Comparison of ENCODE assay signal across 8 cellular contexts in the genomic region with DNA sequence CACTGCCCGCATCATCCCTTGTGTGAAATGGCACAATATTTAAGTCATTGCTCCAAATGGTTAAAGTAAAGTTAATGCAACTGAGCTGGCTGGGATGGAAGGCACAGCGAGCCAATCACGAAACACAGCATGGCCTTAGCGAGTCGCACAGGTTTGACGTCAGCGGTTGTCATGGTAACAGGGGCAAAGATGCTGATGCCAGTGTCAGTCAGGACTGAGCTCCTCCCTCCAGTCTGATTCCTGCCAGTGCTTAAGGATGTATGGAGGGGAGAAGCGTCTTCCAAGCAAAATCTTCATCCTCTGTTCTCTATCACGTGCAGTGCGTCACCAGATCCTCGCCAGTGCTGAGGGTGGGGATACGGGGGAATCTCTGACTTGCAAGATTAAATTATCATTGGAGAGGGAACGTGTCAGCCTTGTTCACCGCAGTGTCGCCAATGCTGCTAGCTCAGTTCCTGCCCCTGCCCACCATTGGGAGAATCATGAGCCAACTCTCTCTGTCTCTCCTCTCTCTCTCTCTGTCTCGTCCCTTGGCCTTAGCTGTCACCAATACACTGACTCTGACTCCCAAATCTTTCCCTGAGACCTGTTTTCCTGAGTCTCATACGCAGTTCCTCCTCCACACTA. TPM values are rescaled to one million over a fixed set of nuclear protein-coding genes. Genes with fewer than 3 reads are reported as not detected.
DNase-seq lines count a peak whose midpoint lies in the region; ATAC-seq and TF ChIP-seq lines count a peak whose summit lies in the region.

No MANE protein-coding gene starts in this region.

- in situ Hi-C loops in IMR-90 (cut with MboI; ENCODE audit: low sequenced_read_pairs), result no loop called here

- no peak for TF ChIP-seq CTCF in AG09309 (IDR thresholded peaks at IDR 0.05; ENCODE audit: control insufficient read depth, insufficient read depth, low read depth, low read length, missing control alignments)
- no peak for TF ChIP-seq CTCF in IMR-90 (conservative IDR thresholded peaks at IDR 0.05; ENCODE audit: low read depth, low read length)
- TF ChIP-seq CTCF in colonic mucosa (IDR thresholded peaks at IDR 0.05), result no peak
- no peak for TF ChIP-seq CTCF in uterus (IDR thresholded peaks at IDR 0.05)
- TF ChIP-seq CTCF in smooth muscle cell (IDR thresholded peaks at IDR 0.05; ENCODE audit: borderline replicate concordance, insufficient read depth, poor library complexity, severe bottlenecking), result no peak

- H4K8ac ChIP-seq in IMR-90 (ENCODE audit: low read depth in 2 of 2, low read length in 2 of 2), result peak overlapping the region; percentile 20 to 87; a peak in 3 of 4 replicates

- peak overlapping the region; percentile 3; the same call in 1 of the 2 replicates for H4K5ac ChIP-seq in IMR-90 (ENCODE audit: low read depth, low read length)

- H3K56ac ChIP-seq in IMR-90 (ENCODE audit: extremely low read depth, insufficient read depth, low read length), result no peak overlapping the region

- ATAC-seq in IMR-90 (ENCODE audit: low read depth) (peak; percentile 96), left colon (no peak)

- intact Hi-C loops in IMR-90 (cut with micrococcal nuclease) (no loop called here), colonic mucosa (cut with DNase I) (no loop called here), left colon (cut with DNase I, micrococcal nuclease) (no loop called here), uterus (cut with DNase I; ENCODE audit: low total_unique reads) (no loop called here)

- H3K79me2 ChIP-seq in smooth muscle cell (ENCODE audit: low read depth), result no peaks in the 10 kb centered on the region

- no peaks in the 10 kb centered on the region for H3K4me1 ChIP-seq in IMR-90 (ENCODE audit: control insufficient read depth, insufficient read depth, low read length)
- no peaks in the 10 kb centered on the region for H3K4me1 ChIP-seq in colonic mucosa
- no peaks in the 10 kb centered on the region for H3K4me1 ChIP-seq in uterus
- H3K4me1 ChIP-seq in smooth muscle cell (ENCODE audit: low read depth), result no peaks in the 10 kb centered on the region

- H2BK20ac ChIP-seq in IMR-90 (ENCODE audit: low read depth, low read length), result no peak overlapping the region

- H3K4me2 ChIP-seq in IMR-90 (ENCODE audit: low read depth, low read length) (peak overlapping the region; percentile 63), smooth muscle cell (no peak overlapping the region)

- H3K9me3 ChIP-seq in IMR-90 (ENCODE audit: control insufficient read depth, insufficient read depth, low read length), result no peaks in the 10 kb centered on the region
- no peaks in the 10 kb centered on the region for H3K9me3 ChIP-seq in colonic mucosa
- no peaks in the 10 kb centered on the region for H3K9me3 ChIP-seq in uterus
- H3K9me3 ChIP-seq in smooth muscle cell (replicated peaks; ENCODE audit: low read depth), result no peaks in the 10 kb centered on the region

- TF ChIP-seq POLR2A in IMR-90 (IDR thresholded peaks at IDR 0.05; ENCODE audit: low read depth, low read length) (no peak), uterus (IDR thresholded peaks at IDR 0.05) (no peak)

- no peak overlapping the region for H3K14ac ChIP-seq in IMR-90 (replicated peaks; ENCODE audit: low read depth, low read length)

- WGBS in IMR-90 (ENCODE audit: extremely low coverage in 2 of 2, insufficient read length in 1 of 2), 2 experiments, result 48% methylated on average over 11 of the region's 17 CpGs; no CpG with 5 or more reads in 1 of the 2 experiments
- 76% methylated on average over 17 of the region's 17 CpGs for WGBS in smooth muscle cell (ENCODE audit: low lambda C conversion rate)

- no peak overlapping the region for H2BK15ac ChIP-seq in IMR-90 (ENCODE audit: low read depth, low read length)

- H4K20me1 ChIP-seq in IMR-90 (ENCODE audit: insufficient read depth, low read length) (no peaks in the 10 kb centered on the region), smooth muscle cell (ENCODE audit: low read depth) (no peaks in the 10 kb centered on the region)

- H3K27me3 ChIP-seq in IMR-90 (ENCODE audit: control insufficient read depth, insufficient read depth, low read length) (no peaks in the 10 kb centered on the region), colonic mucosa (no peaks in the 10 kb centered on the region), uterus (no peaks in the 10 kb centered on the region), smooth muscle cell (ENCODE audit: low read depth) (no peaks in the 10 kb centered on the region)

- dilution Hi-C loops in IMR-90 (cut with HindIII; ENCODE audit: low sequenced_read_pairs, unreplicated experiment), result no loop called here

- H3K23ac ChIP-seq in IMR-90 (ENCODE audit: low read depth, low read length), result no peak overlapping the region

- peak overlapping the region; percentile 3; the same call in 1 of the 2 replicates for H2AK5ac ChIP-seq in IMR-90 (ENCODE audit: low read depth, low read length)

- no peaks in the 10 kb centered on the region for H3K36me3 ChIP-seq in IMR-90 (ENCODE audit: control insufficient read depth, insufficient read depth, low read length)
- H3K36me3 ChIP-seq in colonic mucosa, result no peaks in the 10 kb centered on the region
- H3K36me3 ChIP-seq in uterus, result no peaks in the 10 kb centered on the region
- H3K36me3 ChIP-seq in smooth muscle cell (ENCODE audit: low read depth), result no peaks in the 10 kb centered on the region

- DNase-seq in AG09309 (ENCODE audit: low read depth) (peak; percentile 82), IMR-90 (peak; percentile 91), colonic mucosa (peak; percentile 52), left colon (peak; percentile 54 to 78), uterus (peak; percentile 87 to 89), COLO668 (lab: John Stamatoyannopoulos, UW; ENCODE audit: unreplicated experiment) (no peak), smooth muscle cell (lab: John Stamatoyannopoulos, UW; ENCODE audit: unreplicated experiment) (no peak), NCI-H446 treated with DMSO at 0.1 percent for 48 hours (lab: John Stamatoyannopoulos, UW) (no peak)

- POLR2A ChIA-PET in IMR-90 (lab: Charles Lee; ENCODE audit: unreplicated experiment), result no interaction called here

- no peak for TF ChIP-seq RAD21 in IMR-90 (IDR thresholded peaks at IDR 0.05; ENCODE audit: low read length)

- H3K18ac ChIP-seq in IMR-90 (ENCODE audit: low read depth, low read length), result no peak overlapping the region

- H2BK5ac ChIP-seq in IMR-90 (ENCODE audit: low read depth, low read length, poor library complexity, severe bottlenecking), result no peak overlapping the region

- no peak overlapping the region for H2BK120ac ChIP-seq in IMR-90 (ENCODE audit: low read depth, low read length)

- peak overlapping the region; percentile 44 for H3K4me3 ChIP-seq in AG09309 (ENCODE audit: control insufficient read depth, low read depth, low read length)
- H3K4me3 ChIP-seq in IMR-90 (ENCODE audit: insufficient read depth, low read depth, low read length), result peak overlapping the region; percentile 27; the same call in 1 of the 2 replicates
- H3K4me3 ChIP-seq in colonic mucosa, result no peak overlapping the region
- peak overlapping the region in 1 of 2 donors; percentile 18 for H3K4me3 ChIP-seq in uterus
- H3K4me3 ChIP-seq in smooth muscle cell, result no peak overlapping the region

- H3K4ac ChIP-seq in IMR-90 (ENCODE audit: low read depth, low read length), result no peak overlapping the region

- H3K27ac ChIP-seq in IMR-90 (ENCODE audit: insufficient read depth, low read length) (no peak overlapping the region), colonic mucosa (no peak overlapping the region), uterus (no peak overlapping the region), smooth muscle cell (ENCODE audit: low read depth) (no peak overlapping the region)

- CTCF ChIA-PET in IMR-90 (lab: Yijun Ruan, JAX), result interaction anchor here (0.6 kb wide), 1 partner anchor 336 kb away, joined by 3 read pairs; no protein-coding TSS in a partner anchor

- H3K9ac ChIP-seq in IMR-90 (ENCODE audit: low read depth, low read length), result no peak overlapping the region; the same call in 1 of the 2 replicates
- no peak overlapping the region for H3K9ac ChIP-seq in colonic mucosa (ENCODE audit: low read depth in 2 of 2, low read length in 2 of 2)
- H3K9ac ChIP-seq in smooth muscle cell (ENCODE audit: low read depth), result no peak overlapping the region

- H2AK9ac ChIP-seq in IMR-90 (replicated peaks; ENCODE audit: low read depth, low read length, poor library complexity), result no peak overlapping the region

- no peaks in the 10 kb centered on the region for H3F3A ChIP-seq in smooth muscle cell (ENCODE audit: low read depth)

- no peaks in the 10 kb centered on the region for H3K79me1 ChIP-seq in IMR-90 (ENCODE audit: low read depth in 1 of 2, low read length in 2 of 2)

- H2AFZ ChIP-seq in IMR-90 (replicated peaks; ENCODE audit: low read length, poor library complexity), result peak overlapping the region; percentile 73
- no peak overlapping the region for H2AFZ ChIP-seq in smooth muscle cell (ENCODE audit: low read depth)

- no peak overlapping the region for H4K91ac ChIP-seq in IMR-90 (ENCODE audit: insufficient read depth, low read depth, low read length)

- no peaks in the 10 kb centered on the region for H3K9me1 ChIP-seq in IMR-90 (ENCODE audit: insufficient read depth, low read length)

- no TSS peak for BruUV-seq in IMR-90 (replicated peaks; lab: Mats Ljungman, UMichigan)

TF ChIP-seq in IMR-90, 13 proteins besides CTCF, POLR2A, EP300 and RAD21:
- peak; percentile 7; the same call in 1 of the 2 replicates for TF ChIP-seq MAFK (IDR thresholded peaks at IDR 0.05; ENCODE audit: low read depth, low read length)
- no peak for TF ChIP-seq MAZ (IDR thresholded peaks at IDR 0.05; ENCODE audit: borderline replicate concordance, low read depth, low read length)
- peak; percentile 98 for TF ChIP-seq RFX5 (IDR thresholded peaks at IDR 0.05; ENCODE audit: low read depth, low read length)

RNA-seq across cellular contexts. Expression of gene TSPYL4, which starts 24.5 kb away (rescaled TPM):
- 22.0 and 23.1 TPM in 2 replicates for total RNA-seq in IMR-90 (2012; rRNA removed)
- 29.0 and 29.9 TPM in 2 replicates for polyA plus RNA-seq in IMR-90 (2012; rRNA removed)
- polyA plus RNA-seq in IMR-90 (2012; cell fraction: cytosol; rRNA removed), result 11.5 and 20.0 TPM in 2 replicates
- polyA plus RNA-seq in IMR-90 (2012; cell fraction: nucleus; rRNA removed; ENCODE audit: low replicate concordance), result 21.8 and 63.1 TPM in 2 replicates
- 1 to 10 TPM; 7.0 to 8.3 TPM for total RNA-seq in colonic mucosa
- 1 to 10 TPM; 5.7 to 7.5 TPM for total RNA-seq in left colon
- total RNA-seq in uterus, result 10 to 100 TPM in 3 of 4 donors, 1 to 10 TPM in 1; 9.7 to 34.9 (median 25.3) TPM
- total RNA-seq in smooth muscle cell, result 25.3 and 29.5 TPM in 2 replicates
- polyA plus RNA-seq in smooth muscle cell, result 14.7 and 15.1 TPM in 2 replicates

RNA-seq across cellular contexts. Expression of gene TSPYL1, which starts 50.3 kb away (rescaled TPM):
- total RNA-seq in IMR-90 (2012; rRNA removed) (111 and 121 TPM in 2 replicates), colonic mucosa (10 to 100 TPM; 82.9 to 94.3 TPM), left colon (10 to 100 TPM; 70.1 to 80.1 TPM), uterus (10 to 100 TPM; 17.4 to 94.9 (median 57.7) TPM), smooth muscle cell (45.0 and 51.4 TPM in 2 replicates)
- polyA plus RNA-seq in IMR-90 (2012; rRNA removed) (30.1 and 32.4 TPM in 2 replicates), smooth muscle cell (17.2 and 17.9 TPM in 2 replicates)
- polyA plus RNA-seq in IMR-90 (2012; cell fraction: cytosol; rRNA removed), result 19.1 and 19.2 TPM in 2 replicates
- 7.1 and 14.7 TPM in 2 replicates for polyA plus RNA-seq in IMR-90 (2012; cell fraction: nucleus; rRNA removed; ENCODE audit: low replicate concordance)

Comparison
In these comparisons a context has a peak if more than half of its experiments do, and no peak if none do; other contexts are left out.
1. DNase-seq: peak in AG09309 (single experiment), IMR-90 (single experiment), colonic mucosa (single experiment), left colon (2 of 2) and uterus (2 of 2); none in COLO668 (single experiment), smooth muscle cell (single experiment) and NCI-H446 treated with DMSO at 0.1 percent for 48 hours (single experiment).
2. H3K4me3 ChIP-seq: peak in AG09309 (single experiment) and IMR-90 (single experiment); none in colonic mucosa (single experiment) and smooth muscle cell (single experiment).